8 cellular contexts compared by ENCODE assay signal in genomic region chr3:119034256-119035013, GRCh38. TPM values are rescaled to one million over a fixed set of nuclear protein-coding genes. Genes with fewer than 3 reads are reported as not detected.
DNase-seq lines count a peak whose midpoint lies in the region; FAIRE-seq and TF ChIP-seq lines count a peak whose summit lies in the region.

A gene with protein sequence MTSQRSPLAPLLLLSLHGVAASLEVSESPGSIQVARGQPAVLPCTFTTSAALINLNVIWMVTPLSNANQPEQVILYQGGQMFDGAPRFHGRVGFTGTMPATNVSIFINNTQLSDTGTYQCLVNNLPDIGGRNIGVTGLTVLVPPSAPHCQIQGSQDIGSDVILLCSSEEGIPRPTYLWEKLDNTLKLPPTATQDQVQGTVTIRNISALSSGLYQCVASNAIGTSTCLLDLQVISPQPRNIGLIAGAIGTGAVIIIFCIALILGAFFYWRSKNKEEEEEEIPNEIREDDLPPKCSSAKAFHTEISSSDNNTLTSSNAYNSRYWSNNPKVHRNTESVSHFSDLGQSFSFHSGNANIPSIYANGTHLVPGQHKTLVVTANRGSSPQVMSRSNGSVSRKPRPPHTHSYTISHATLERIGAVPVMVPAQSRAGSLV (minus strand): TSS chr3:119034846. CDS start chr3:119034582, 264 bp downstream.

- TF ChIP-seq POLR2A in H54 (IDR thresholded peaks at IDR 0.05; ENCODE audit: low read depth, low read length) (no peak), sigmoid colon (IDR thresholded peaks at IDR 0.05) (peak in 1 of 2 donors; percentile 31)

- 1% methylated on average over 80 of the region's 80 CpGs for WGBS in sigmoid colon, 2 donors

- H3F3A ChIP-seq in Loucy (ENCODE audit: low read depth) = no peaks in the 10 kb centered on the region

- no peaks in the 10 kb centered on the region for H4K20me1 ChIP-seq in Loucy (ENCODE audit: insufficient read depth, low read length, poor library complexity, severe bottlenecking)

- FAIRE-seq in H54 (lab: Jason Lieb, UNC) = no peak

- intact Hi-C loops in ascending aorta (cut with DNase I) = loop anchor here (1.0 kb wide), 1 partner anchor 150 kb away; no protein-coding TSS in a partner anchor
- intact Hi-C loops in sigmoid colon (cut with DNase I) = loop anchor here (1.0 to 10.0 kb wide), 4 partner anchors 64 to 200 kb away; no protein-coding TSS in a partner anchor

- H3K4me3 ChIP-seq in Loucy (ENCODE audit: low read length, poor library complexity, severe bottlenecking) (peak within 1 kb of the TSS; percentile 68), ascending aorta (peak within 1 kb of the TSS; percentile 56 to 72), sigmoid colon (peak within 1 kb of the TSS; percentile 58 to 74 (median 66))

- H3K79me2 ChIP-seq in Loucy (ENCODE audit: insufficient read depth, low read length) = no peaks in the 10 kb centered on the region

- DNase-seq in GM04503 (ENCODE audit: low read depth) = peak; percentile 1
- peak; percentile 13 for DNase-seq in H54 (ENCODE audit: insufficient read length, low spot score)
- peak; percentile 23 to 63 (median 47) for DNase-seq in T-helper 2 cell
- no peak for DNase-seq in ascending aorta (ENCODE audit: low spot score in 2 of 2)
- DNase-seq in hypothalamus (lab: John Stamatoyannopoulos, UW) = peak; percentile 17 to 95 (median 85)
- DNase-seq in sigmoid colon = peak; percentile 77
- no peak for DNase-seq in GOT3 (lab: John Stamatoyannopoulos, UW)

- H3K36me3 ChIP-seq in Loucy (ENCODE audit: insufficient read depth, low read length) (no peaks in the 10 kb centered on the region), ascending aorta (no peaks in the 10 kb centered on the region), sigmoid colon (no peaks in the 10 kb centered on the region)

- peak within 1 kb of the TSS; percentile 67 for H3K4me2 ChIP-seq in Loucy (ENCODE audit: low read depth, low read length, poor library complexity, severe bottlenecking)

- H3K27ac ChIP-seq in ascending aorta (no peak within 1 kb of the TSS), sigmoid colon (peak within 1 kb of the TSS; percentile 69 to 79 (median 71))

- TF ChIP-seq CTCF in Loucy (conservative IDR thresholded peaks at IDR 0.05; ENCODE audit: low read length) (peak; percentile 51; the same call in 1 of the 2 replicates), ascending aorta (IDR thresholded peaks at IDR 0.05) (peak in 2 of 3 experiments; percentile 34 to 38), sigmoid colon (IDR thresholded peaks at IDR 0.05) (peak in 2 of 4 experiments; percentile 7 to 67)

- TF ChIP-seq EP300 in sigmoid colon (IDR thresholded peaks at IDR 0.05) = no peak

- H3K9me3 ChIP-seq in Loucy (ENCODE audit: insufficient read depth, low read depth, low read length) = no peaks in the 10 kb centered on the region
- no peaks in the 10 kb centered on the region for H3K9me3 ChIP-seq in ascending aorta
- no peaks in the 10 kb centered on the region for H3K9me3 ChIP-seq in sigmoid colon

- H3K4me1 ChIP-seq in Loucy (ENCODE audit: insufficient read depth, low read length, poor library complexity, severe bottlenecking) (no peaks in the 10 kb centered on the region), ascending aorta (no peaks in the 10 kb centered on the region), sigmoid colon (peaks cover 0 to 6% (median 3%) of the 10 kb centered on the region in 4 donors)

- no peaks in the 10 kb centered on the region for H3K9me2 ChIP-seq in Loucy (replicated peaks; ENCODE audit: low read depth, low read length)

- H3K27me3 ChIP-seq in Loucy (ENCODE audit: insufficient read depth, low read length, poor library complexity, severe bottlenecking) (peaks cover 19% of the 10 kb centered on the region), ascending aorta (no peaks in the 10 kb centered on the region), sigmoid colon (peaks cover 0 to 15% (median 8%) of the 10 kb centered on the region in 3 donors)

- no peak within 1 kb of the TSS for H3K9ac ChIP-seq in Loucy (ENCODE audit: low read depth, low read length, poor library complexity, severe bottlenecking)

- H2AFZ ChIP-seq in Loucy (ENCODE audit: low read length) = peak within 1 kb of the TSS; percentile 82

RNA-seq across cellular contexts. Expression of the gene that starts here (rescaled TPM):
- total RNA-seq in ascending aorta (not detected), sigmoid colon (10 to 100 TPM in 2 of 4 donors, 1 to 10 TPM in 2; 8.1 to 18.2 (median 10.3) TPM)
- polyA plus RNA-seq in sigmoid colon = under 1 TPM in 1 of 3 donors, not detected in 2; 0.85 TPM

Comparison
In these comparisons a context has a peak if more than half of its experiments do, and no peak if none do; other contexts are left out.
1. DNase-seq: peak in GM04503 (single experiment), H54 (single experiment), T-helper 2 cell (5 of 5), hypothalamus (51 of 51) and sigmoid colon (single experiment); none in ascending aorta (0 of 2) and GOT3 (single experiment).
2. H3K27ac ChIP-seq: peak in sigmoid colon (4 of 4); none in ascending aorta (0 of 2).
3. Peak in every context shown above with its lines, with median percentiles within 50 percentile points of each other: H3K4me3 ChIP-seq.